8 cellular contexts compared by ENCODE assay signal in the genomic region with DNA sequence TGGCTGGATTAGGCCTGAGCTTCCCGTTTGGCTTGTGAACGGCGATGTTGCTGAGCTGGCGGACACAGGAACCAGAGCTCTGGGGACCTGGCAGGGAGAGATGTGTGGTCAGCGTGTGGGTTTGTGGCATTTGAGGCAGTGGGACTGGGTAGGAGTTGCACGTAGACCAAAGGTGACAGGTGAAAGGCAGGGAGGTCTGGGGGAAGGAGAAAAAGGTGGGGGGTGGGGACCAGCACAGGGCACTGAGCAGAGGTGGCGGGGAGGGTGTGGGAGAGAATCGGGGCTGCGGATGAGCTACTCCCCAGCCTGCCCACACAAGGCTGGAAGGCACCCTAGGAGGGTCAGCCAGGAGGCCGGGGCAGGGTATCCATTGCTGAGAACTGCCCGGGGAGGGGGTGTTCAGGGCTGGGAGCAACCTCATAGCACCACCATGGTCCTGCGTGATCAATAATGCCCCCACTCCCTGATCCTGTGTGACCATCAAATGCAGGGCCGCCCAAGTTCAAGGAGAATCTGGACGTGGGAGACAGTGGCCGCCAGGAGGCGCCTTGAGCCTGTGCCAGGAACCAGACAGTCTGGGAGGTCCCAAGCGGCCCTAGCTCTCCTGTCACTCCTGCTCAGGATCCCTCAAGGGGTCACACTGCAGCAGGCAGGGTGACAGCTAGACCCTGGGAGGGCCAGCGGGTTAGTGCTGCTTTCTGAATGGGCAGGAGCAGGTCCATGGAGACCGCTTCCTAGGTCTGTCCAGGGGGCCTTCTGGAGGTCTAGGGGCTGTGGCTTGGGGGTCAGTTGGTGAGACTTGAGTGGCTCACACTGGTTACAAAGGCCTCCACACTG. TPM values are rescaled to one million over a fixed set of nuclear protein-coding genes. Genes with fewer than 3 reads are reported as not detected.
DNase-seq lines count a peak whose midpoint lies in the region; ATAC-seq, FAIRE-seq and TF ChIP-seq lines count a peak whose summit lies in the region.

No MANE protein-coding gene starts in this region.

- H3K4me2 ChIP-seq in osteoblast (ENCODE audit: insufficient read depth, low read length) = peak overlapping the region; percentile 49

- no peak overlapping the region for H3K4me3 ChIP-seq in fibroblast of mammary gland (ENCODE audit: control insufficient read depth, low read depth, low read length)
- no peak overlapping the region for H3K4me3 ChIP-seq in osteoblast (ENCODE audit: insufficient read depth, low read length)

- POLR2A ChIA-PET in activated CD8-positive, alpha-beta T cell treated with anti-CD3 and anti-CD28 coated beads, Interleukin-2, amount 10 ng/mL, durations not matched to agents 7 days and 5 days (lab: Charles Lee) = no interaction called here

- no peaks in the 10 kb centered on the region for H3K79me2 ChIP-seq in osteoblast (ENCODE audit: insufficient read depth, low read length)

- ATAC-seq in activated CD4-positive, CD25-positive, alpha-beta regulatory T cell treated with anti-CD3 and anti-CD28 coated beads, Interleukin-2, amount 50 U/mL, for 24 hours = peak; percentile 40 to 44
- ATAC-seq in activated CD8-positive, alpha-beta T cell treated with anti-CD3 and anti-CD28 coated beads, Interleukin-2, amount 10 ng/mL, durations not matched to agents 7 days and 5 days = peak; percentile 54
- no peak for ATAC-seq in HG03460 (IDR thresholded peaks at IDR 0.05; ENCODE audit: unreplicated experiment)

- H3K9me3 Mint-ChIP-seq in activated CD8-positive, alpha-beta T cell treated with anti-CD3 and anti-CD28 coated beads, Interleukin-2, amount 10 ng/mL, durations not matched to agents 7 days and 5 days (ENCODE audit: insufficient read depth) = no peaks in the 10 kb centered on the region

- no peaks in the 10 kb centered on the region for H3K4me1 ChIP-seq in osteoblast (ENCODE audit: insufficient read depth, low read length)

- H3K27ac ChIP-seq in osteoblast (ENCODE audit: low read depth, low read length) = no peak overlapping the region

- peaks cover 4% of the 10 kb centered on the region for H3K27me3 Mint-ChIP-seq in activated CD8-positive, alpha-beta T cell treated with anti-CD3 and anti-CD28 coated beads, Interleukin-2, amount 10 ng/mL, durations not matched to agents 7 days and 5 days (ENCODE audit: low read depth)

- no peaks in the 10 kb centered on the region for H3K36me3 Mint-ChIP-seq in activated CD8-positive, alpha-beta T cell treated with anti-CD3 and anti-CD28 coated beads, Interleukin-2, amount 10 ng/mL, durations not matched to agents 7 days and 5 days (ENCODE audit: low read depth)

- no peaks in the 10 kb centered on the region for H3K27me3 ChIP-seq in osteoblast (ENCODE audit: insufficient read depth, low read length)

- CTCF ChIA-PET in activated CD8-positive, alpha-beta T cell treated with anti-CD3 and anti-CD28 coated beads, Interleukin-2, amount 10 ng/mL, durations not matched to agents 7 days and 5 days (lab: Charles Lee) = interaction anchor here (0.6 to 2.3 kb wide), 10 partner anchors 12 to 103 kb away, joined by 3 to 11 read pairs (median 4); partner anchors contain the start of gene NOP53

- FAIRE-seq in RCC 7860 (lab: Jason Lieb, UNC) = no peak

- no peaks in the 10 kb centered on the region for H3K36me3 ChIP-seq in osteoblast (ENCODE audit: insufficient read depth, low read length)

- H3K4me1 Mint-ChIP-seq in activated CD8-positive, alpha-beta T cell treated with anti-CD3 and anti-CD28 coated beads, Interleukin-2, amount 10 ng/mL, durations not matched to agents 7 days and 5 days (ENCODE audit: low read depth) = peaks cover 3% of the 10 kb centered on the region

- no peak overlapping the region for H3K4me3 Mint-ChIP-seq in activated CD8-positive, alpha-beta T cell treated with anti-CD3 and anti-CD28 coated beads, Interleukin-2, amount 10 ng/mL, durations not matched to agents 7 days and 5 days

- no peaks in the 10 kb centered on the region for H3K9me3 ChIP-seq in osteoblast (ENCODE audit: low read depth, low read length)

- H4K20me1 ChIP-seq in osteoblast (ENCODE audit: insufficient read depth, low read length) = peaks cover 3% of the 10 kb centered on the region

- H3K27ac Mint-ChIP-seq in activated CD8-positive, alpha-beta T cell treated with anti-CD3 and anti-CD28 coated beads, Interleukin-2, amount 10 ng/mL, durations not matched to agents 7 days and 5 days = no peak overlapping the region

- H2AFZ ChIP-seq in osteoblast (ENCODE audit: low read length) = no peak overlapping the region

- no peak for DNase-seq in activated CD4-positive, CD25-positive, alpha-beta regulatory T cell (lab: John Stamatoyannopoulos, UW)
- DNase-seq in NCI-H2029 (lab: John Stamatoyannopoulos, UW) = peak; percentile 33
- peak; percentile 51 for DNase-seq in activated CD8-positive, alpha-beta T cell treated with anti-CD3 and anti-CD28 coated beads, Interleukin-2, amount 10 ng/mL, durations not matched to agents 7 days and 5 days
- DNase-seq in fibroblast of mammary gland (ENCODE audit: low read depth) = peak; percentile 59
- DNase-seq in osteoblast (ENCODE audit: insufficient read length, low spot score, missing footprints) = peak; percentile 91
- no peak for DNase-seq in RCC 7860 (ENCODE audit: low spot score)

- TF ChIP-seq CTCF in fibroblast of mammary gland (conservative IDR thresholded peaks at IDR 0.05; ENCODE audit: control insufficient read depth, insufficient read depth, low read depth, low read length) (peak; percentile 77), osteoblast (IDR thresholded peaks at IDR 0.05; ENCODE audit: extremely low read depth, low read depth, low read length) (peak; percentile 77)

RNA-seq across cellular contexts. Expression of gene SELENOW, which starts 12.8 kb away (rescaled TPM):
- total RNA-seq in activated CD8-positive, alpha-beta T cell treated with anti-CD3 and anti-CD28 coated beads, Interleukin-2, amount 10 ng/mL, durations not matched to agents 7 days and 5 days = 100 to 1,000 TPM; 132 to 140 TPM
- 76.7 and 78.4 TPM in 2 replicates for total RNA-seq in osteoblast

RNA-seq across cellular contexts. Expression of gene NOP53, which starts 20.4 kb away (rescaled TPM):
- total RNA-seq in activated CD8-positive, alpha-beta T cell treated with anti-CD3 and anti-CD28 coated beads, Interleukin-2, amount 10 ng/mL, durations not matched to agents 7 days and 5 days = 100 to 1,000 TPM; 244 to 272 TPM
- 55.7 and 56.6 TPM in 2 replicates for total RNA-seq in osteoblast

RNA-seq across cellular contexts. Expression of gene TPRX1, which starts 38.6 kb away (rescaled TPM):
- not detected for total RNA-seq in activated CD8-positive, alpha-beta T cell treated with anti-CD3 and anti-CD28 coated beads, Interleukin-2, amount 10 ng/mL, durations not matched to agents 7 days and 5 days
- total RNA-seq in osteoblast = not detected in 2 replicates

RNA-seq across cellular contexts. Expression of gene EHD2, which starts 52.5 kb away (rescaled TPM):
- total RNA-seq in activated CD8-positive, alpha-beta T cell treated with anti-CD3 and anti-CD28 coated beads, Interleukin-2, amount 10 ng/mL, durations not matched to agents 7 days and 5 days = under 1 TPM in 1 of 2 experiments, not detected in 1; 0.34 TPM
- total RNA-seq in osteoblast = 136 and 144 TPM in 2 replicates

RNA-seq across cellular contexts. Expression of gene CRX, which starts 56.0 kb away (rescaled TPM):
- not detected for total RNA-seq in activated CD8-positive, alpha-beta T cell treated with anti-CD3 and anti-CD28 coated beads, Interleukin-2, amount 10 ng/mL, durations not matched to agents 7 days and 5 days
- total RNA-seq in osteoblast = not detected in 2 replicates

Comparison
In these comparisons a context has a peak if more than half of its experiments do, and no peak if none do; other contexts are left out.
1. DNase-seq: peak in NCI-H2029 (single experiment), activated CD8-positive, alpha-beta T cell treated with anti-CD3 and anti-CD28 coated beads, Interleukin-2, amount 10 ng/mL, durations not matched to agents 7 days and 5 days (single experiment), fibroblast of mammary gland (single experiment) and osteoblast (single experiment); none in activated CD4-positive, CD25-positive, alpha-beta regulatory T cell (0 of 4) and RCC 7860 (single experiment).